Comparison of ENCODE assay signal across 12 cellular contexts in genomic region chr2:104406273-104406726, GRCh38.
DNase-seq lines count a peak whose midpoint lies in the region.
"Had no signal": no experiment of that assay in that cellular context is flagged by ENCODE, and none has a peak within 500 bp of the region (broad histone marks: within the 10 kb centered on the region; RNA-seq: fewer than 3 reads in every experiment).

No MANE protein-coding gene starts in this region.

- no peak overlapping the region for H3K4me3 Mint-ChIP-seq in CD8-positive, alpha-beta memory T cell
- H3K4me3 Mint-ChIP-seq: activated T-cell treated with anti-CD3 and anti-CD28 coated beads, Interleukin-2, amount 50 U/mL, for 4 hours had no signal

- no peaks in the 10 kb centered on the region for H3K36me3 Mint-ChIP-seq in CD8-positive, alpha-beta memory T cell

- CTCF ChIA-PET in CD8-positive, alpha-beta memory T cell (lab: Charles Lee): no interaction called here

- H3K4me1 ChIP-seq in CD8-positive, alpha-beta memory T cell (ENCODE audit: insufficient read depth, low read length): no peaks in the 10 kb centered on the region
- H3K4me1 ChIP-seq: testis had no signal

- no peak overlapping the region for H3K27ac Mint-ChIP-seq in CD8-positive, alpha-beta memory T cell

- peaks cover 0 to 5% (median 0%) of the 10 kb centered on the region in 5 donors for H3K9me3 Mint-ChIP-seq in CD8-positive, alpha-beta memory T cell
- H3K9me3 Mint-ChIP-seq: activated T-cell treated with anti-CD3 and anti-CD28 coated beads, Interleukin-2, amount 50 U/mL, for 4 hours had no signal

- DNase-seq in NCI-H2081 (lab: John Stamatoyannopoulos, UW) (peak; percentile 4 to 62), NCI-H2081 treated with DMSO at 0.1 percent for 48 hours (lab: John Stamatoyannopoulos, UW) (no peak), RKO (ENCODE audit: low spot score) (peak; percentile 1), hippocampal formation (lab: John Stamatoyannopoulos, UW) (peak; percentile 42 to 64), posterior vena cava (ENCODE audit: low spot score) (no peak), NCI-H226 (no peak), AG08396 (ENCODE audit: low spot score) (no peak)
- no peak for DNase-seq in CD8-positive, alpha-beta memory T cell
- DNase-seq: 8988T; activated T-cell treated with anti-CD3 and anti-CD28 coated beads, Interleukin-2, amount 50 U/mL, for 4 hours; testis had no signal

- H3K27ac ChIP-seq in CD8-positive, alpha-beta memory T cell (ENCODE audit: low read depth, low read length): no peak overlapping the region
- H3K27ac ChIP-seq: KMS-11, testis had no signal

- no peaks in the 10 kb centered on the region for H3K27me3 Mint-ChIP-seq in CD8-positive, alpha-beta memory T cell

- no peaks in the 10 kb centered on the region for H3K9me3 ChIP-seq in CD8-positive, alpha-beta memory T cell (ENCODE audit: low read length)
- H3K9me3 ChIP-seq: testis had no signal

- no peaks in the 10 kb centered on the region for H3K4me1 Mint-ChIP-seq in CD8-positive, alpha-beta memory T cell

- no peaks in the 10 kb centered on the region for H3K27me3 ChIP-seq in CD8-positive, alpha-beta memory T cell (ENCODE audit: insufficient read depth, low read length, poor library complexity, severe bottlenecking)
- H3K27me3 ChIP-seq: testis had no signal

- no peaks in the 10 kb centered on the region for H3K36me3 ChIP-seq in CD8-positive, alpha-beta memory T cell (ENCODE audit: insufficient read depth, low read length)

- intact Hi-C loops in posterior vena cava (cut with DNase I): no loop called here

- POLR2A ChIA-PET in CD8-positive, alpha-beta memory T cell (lab: Charles Lee): no interaction called here

- no peak overlapping the region for H3K4me3 ChIP-seq in CD8-positive, alpha-beta memory T cell (ENCODE audit: low read length)
- H3K4me3 ChIP-seq: testis had no signal

Comparison
In these comparisons a context has a peak if more than half of its experiments do, and no peak if none do; other contexts are left out.
1. DNase-seq: peak in NCI-H2081 (2 of 2), RKO (single experiment) and hippocampal formation (2 of 2); none in NCI-H2081 treated with DMSO at 0.1 percent for 48 hours (single experiment), CD8-positive, alpha-beta memory T cell (0 of 5), posterior vena cava (single experiment), NCI-H226 (single experiment) and AG08396 (single experiment).